16 cellular contexts compared by ENCODE assay signal in the genomic region with DNA sequence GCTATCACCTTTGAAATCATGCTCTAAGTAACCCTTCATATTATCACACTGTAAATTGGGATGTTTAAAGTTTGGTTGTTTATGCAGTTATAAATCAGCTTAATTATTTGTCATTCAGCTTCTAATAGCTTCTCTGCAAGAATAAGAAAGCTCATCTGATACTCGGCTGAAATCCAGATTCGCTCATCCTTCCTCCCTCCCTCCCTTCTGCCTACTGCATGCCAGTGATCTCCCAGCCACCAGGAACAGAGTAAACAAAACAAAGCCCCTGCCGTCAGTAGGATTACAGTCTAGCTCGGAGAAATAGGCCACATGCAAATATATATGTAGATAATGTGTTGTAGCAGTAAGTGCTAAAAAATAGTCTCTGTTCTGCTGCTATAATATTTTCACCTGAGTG.
DNase-seq lines count a peak whose midpoint lies in the region; ATAC-seq and TF ChIP-seq lines count a peak whose summit lies in the region.
"Had no signal": no experiment of that assay in that cellular context is flagged by ENCODE, and none has a peak within 500 bp of the region (broad histone marks: within the 10 kb centered on the region; RNA-seq: fewer than 3 reads in every experiment).

No MANE protein-coding gene starts in this region.

- H3K9me3 ChIP-seq in heart left ventricle (no peaks in the 10 kb centered on the region), right atrium auricular region (no peaks in the 10 kb centered on the region), vagina (no peaks in the 10 kb centered on the region)
- H3K9me3 ChIP-seq: A549 had no signal

- H3K27ac ChIP-seq in heart left ventricle (peak overlapping the region; percentile 66 to 92 (median 84)), right atrium auricular region (peak overlapping the region; percentile 80 to 88), foreskin keratinocyte (no peak overlapping the region), vagina (no peak overlapping the region)
- H3K27ac ChIP-seq: 22Rv1, A549, C4-2B had no signal

- TF ChIP-seq POLR2A in heart left ventricle (IDR thresholded peaks at IDR 0.05) (no peak), vagina (IDR thresholded peaks at IDR 0.05) (no peak)

- DNase-seq in Right ventricle myocardium inferior (ENCODE audit: missing footprints), result no peak
- no peak for DNase-seq in cardiac septum (ENCODE audit: low spot score)
- no peak for DNase-seq in heart left ventricle
- DNase-seq in right atrium auricular region (ENCODE audit: low spot score), result no peak
- DNase-seq in foreskin keratinocyte, result no peak
- no peak for DNase-seq in hepatic stellate cell (ENCODE audit: low spot score)
- no peak for DNase-seq in vagina (ENCODE audit: extremely low spot score in 2 of 2)
- DNase-seq: AML-193; CD4-positive, alpha-beta memory T cell; DMS153; DMS79; GF-D8; H9 had no signal

- H3K36me3 ChIP-seq in heart left ventricle (no peaks in the 10 kb centered on the region), right atrium auricular region (no peaks in the 10 kb centered on the region), vagina (no peaks in the 10 kb centered on the region)

- TF ChIP-seq CTCF in heart left ventricle (IDR thresholded peaks at IDR 0.05) (no peak), right atrium auricular region (IDR thresholded peaks at IDR 0.05) (no peak), foreskin keratinocyte (conservative IDR thresholded peaks at IDR 0.05) (no peak), vagina (IDR thresholded peaks at IDR 0.05) (no peak)

- intact Hi-C loops in Right ventricle myocardium inferior (cut with DNase I), result no loop called here
- intact Hi-C loops in cardiac septum (cut with DNase I), result no loop called here
- intact Hi-C loops in heart left ventricle (cut with DNase I), result loop anchor here in 1 of 10 donors (2.0 kb wide), 1 partner anchor 33 kb away; no protein-coding TSS in a partner anchor
- intact Hi-C loops in vagina (cut with DNase I), result no loop called here

- no peak overlapping the region for H3K4me3 ChIP-seq in heart left ventricle
- no peak overlapping the region for H3K4me3 ChIP-seq in right atrium auricular region
- no peak overlapping the region for H3K4me3 ChIP-seq in vagina
- H3K4me3 ChIP-seq: A549 had no signal

- peak; percentile 49 for ATAC-seq in Right ventricle myocardium inferior
- peak in 3 of 4 donors; percentile 21 to 53 (median 51) for ATAC-seq in heart left ventricle
- ATAC-seq in foreskin keratinocyte, result no peak
- ATAC-seq: A549 had no signal

- WGBS in heart left ventricle, 4 donors, result 54 to 63% (median 55%) methylated on average over 4 of the region's 4 CpGs

- H3K27me3 ChIP-seq in heart left ventricle (no peaks in the 10 kb centered on the region), right atrium auricular region (no peaks in the 10 kb centered on the region), foreskin keratinocyte (no peaks in the 10 kb centered on the region), vagina (no peaks in the 10 kb centered on the region)

- H3K4me1 ChIP-seq in heart left ventricle (peaks cover 0 to 33% (median 0%) of the 10 kb centered on the region in 12 donors), right atrium auricular region (no peaks in the 10 kb centered on the region), foreskin keratinocyte (no peaks in the 10 kb centered on the region), vagina (no peaks in the 10 kb centered on the region)
- H3K4me1 ChIP-seq: A549 had no signal

Comparison
In these comparisons a context has a peak if more than half of its experiments do, and no peak if none do; other contexts are left out.
1. H3K27ac ChIP-seq: peak in heart left ventricle (12 of 12) and right atrium auricular region (2 of 2); none in foreskin keratinocyte (single experiment) and vagina (single experiment).